ENCODE assay signal across 17 cellular contexts in genomic region chr12:120067901-120068300, GRCh38. TPM values are rescaled to one million over a fixed set of nuclear protein-coding genes. Genes with fewer than 3 reads are reported as not detected.
DNase-seq lines count a peak whose midpoint lies in the region; TF ChIP-seq lines count a peak whose summit lies in the region.
"Had no signal": no experiment of that assay in that cellular context is flagged by ENCODE, and none has a peak within 500 bp of the region (broad histone marks: within the 10 kb centered on the region; RNA-seq: fewer than 3 reads in every experiment).

No MANE protein-coding gene starts in this region.

- H3K4me1 ChIP-seq in Karpas-422 (ENCODE audit: low read length) (peaks cover 15% of the 10 kb centered on the region), PC-9 (replicated peaks; ENCODE audit: insufficient read depth) (peaks cover 44% of the 10 kb centered on the region)

- no peak overlapping the region for H3K4me3 Mint-ChIP-seq in activated T-cell treated with anti-CD3 and anti-CD28 coated beads, Interleukin-2, amount 50 U/mL, for 24 hours
- peak overlapping the region; percentile 14 for H3K4me3 Mint-ChIP-seq in mesothelial cell of epicardium
- H3K4me3 Mint-ChIP-seq: CD4-positive, alpha-beta memory T cell; IgD-negative memory B cell had no signal

- no TSS peak for BruUV-seq in PC-9 (replicated peaks; lab: Mats Ljungman, UMichigan)

- POLR2A ChIA-PET in PC-9 (lab: Charles Lee; ENCODE audit: unreplicated experiment) = interaction anchor here (0.6 kb wide), 1 partner anchor 568 kb away, joined by 5 read pairs; no protein-coding TSS in a partner anchor

- H3K27ac ChIP-seq in Karpas-422 (ENCODE audit: low read length) = peak overlapping the region; percentile 41; the same call in 1 of the 2 replicates
- no peak overlapping the region for H3K27ac ChIP-seq in PC-9
- H3K27ac ChIP-seq: SK-N-MC had no signal

- H3K9me3 ChIP-seq in Karpas-422 (ENCODE audit: low read length) = no peaks in the 10 kb centered on the region
- no peaks in the 10 kb centered on the region for H3K9me3 ChIP-seq in PC-9 (ENCODE audit: insufficient read depth, low read depth)
- H3K9me3 ChIP-seq: Caco-2 had no signal

- H2AFZ ChIP-seq in Karpas-422 (ENCODE audit: low read length) (no peak overlapping the region), PC-9 (no peak overlapping the region)

- peaks cover 100% of the 10 kb centered on the region for H3K36me3 Mint-ChIP-seq in activated T-cell treated with anti-CD3 and anti-CD28 coated beads, Interleukin-2, amount 50 U/mL, for 24 hours (ENCODE audit: low read depth)
- H3K36me3 Mint-ChIP-seq in mesothelial cell of epicardium = no peaks in the 10 kb centered on the region

- peak overlapping the region; percentile 61 for H3K27ac Mint-ChIP-seq in activated T-cell treated with anti-CD3 and anti-CD28 coated beads, Interleukin-2, amount 50 U/mL, for 24 hours
- peak overlapping the region; percentile 39 for H3K27ac Mint-ChIP-seq in mesothelial cell of epicardium
- H3K27ac Mint-ChIP-seq: IgD-negative memory B cell had no signal

- H3K9me3 Mint-ChIP-seq in activated T-cell treated with anti-CD3 and anti-CD28 coated beads, Interleukin-2, amount 50 U/mL, for 24 hours = no peaks in the 10 kb centered on the region
- H3K9me3 Mint-ChIP-seq in mesothelial cell of epicardium = no peaks in the 10 kb centered on the region
- H3K9me3 Mint-ChIP-seq: CD4-positive, alpha-beta memory T cell; IgD-negative memory B cell had no signal

- no peak for DNase-seq in activated T-cell treated with anti-CD3 and anti-CD28 coated beads, Interleukin-2, amount 50 U/mL, for 24 hours
- DNase-seq in activated T-cell treated with anti-CD3 and anti-CD28 coated beads, Interleukin-2, amount 50 U/mL, for 48 hours = no peak
- DNase-seq in DMS79 (lab: John Stamatoyannopoulos, UW) (peak; percentile 44), Karpas-422 (no peak), mesothelial cell of epicardium (ENCODE audit: low spot score in 2 of 2, unreplicated experiment in 2 of 2) (no peak), GM13976 (ENCODE audit: low spot score) (no peak), PC-9 (no peak)
- DNase-seq: Caco-2; CD4-positive, alpha-beta memory T cell; DMS 273 treated with DMSO at 0.1 percent for 48 hours; MV-4-11; NCI-H2171 treated with DMSO at 0.1 percent for 48 hours; NCI-H524 treated with DMSO at 0.1 percent for 48 hours; NCI-H82; SHP77 treated with DMSO at 0.1 percent for 48 hours had no signal

- no peaks in the 10 kb centered on the region for H3K27me3 Mint-ChIP-seq in activated T-cell treated with anti-CD3 and anti-CD28 coated beads, Interleukin-2, amount 50 U/mL, for 24 hours
- no peaks in the 10 kb centered on the region for H3K27me3 Mint-ChIP-seq in mesothelial cell of epicardium (ENCODE audit: low read depth)
- H3K27me3 Mint-ChIP-seq: CD4-positive, alpha-beta memory T cell; IgD-negative memory B cell had no signal

- no peak overlapping the region for H3K9ac ChIP-seq in Karpas-422 (ENCODE audit: low read length)

- H3K9me2 ChIP-seq in Karpas-422 (replicated peaks; ENCODE audit: insufficient read depth, low read length) = no peaks in the 10 kb centered on the region
- no peaks in the 10 kb centered on the region for H3K9me2 ChIP-seq in PC-9 (ENCODE audit: insufficient read depth)

- in situ Hi-C loops in GM13976 (cut with MboI; ENCODE audit: low sequenced_read_pairs, unreplicated experiment) = no loop called here

- TF ChIP-seq CTCF in mesothelial cell of epicardium (IDR thresholded peaks at IDR 0.05; ENCODE audit: unreplicated experiment) (no peak), GM13976 (IDR thresholded peaks at IDR 0.05; ENCODE audit: borderline replicate concordance, control extremely low read depth, extremely low read depth, insufficient read depth, missing control alignments) (no peak), PC-9 (conservative IDR thresholded peaks at IDR 0.05) (no peak)

- H3K79me2 ChIP-seq in Karpas-422 (ENCODE audit: low read length) = no peaks in the 10 kb centered on the region; the same call in 1 of the 2 replicates
- H3K79me2 ChIP-seq in PC-9 (ENCODE audit: low read depth) = no peaks in the 10 kb centered on the region

- CTCF ChIA-PET in PC-9 (lab: Charles Lee) = interaction anchor here (0.5 kb wide), 1 partner anchor 234 kb away, joined by 4 read pairs; the partner anchor contains the start of gene SIRT4

- H3K4me2 ChIP-seq in Karpas-422 (ENCODE audit: low read depth, low read length, poor library complexity, severe bottlenecking) (no peak overlapping the region), PC-9 (no peak overlapping the region)

- intact Hi-C loops in PC-9 (cut with micrococcal nuclease; ENCODE audit: unreplicated experiment) = no loop called here

- H3F3A ChIP-seq in PC-9 (ENCODE audit: insufficient read depth, low read depth) = peaks cover 32% of the 10 kb centered on the region; the same call in 1 of the 2 replicates

- H4K20me1 ChIP-seq in Karpas-422 (ENCODE audit: insufficient read depth, low read depth, low read length) (no peaks in the 10 kb centered on the region), PC-9 (ENCODE audit: insufficient read depth) (no peaks in the 10 kb centered on the region)

- H3K27me3 ChIP-seq in Karpas-422 (ENCODE audit: low read length) (no peaks in the 10 kb centered on the region), PC-9 (ENCODE audit: insufficient read depth, low read depth) (no peaks in the 10 kb centered on the region)

- peaks cover 4% of the 10 kb centered on the region; the same call in 1 of the 2 replicates for H3K36me3 ChIP-seq in Karpas-422 (ENCODE audit: insufficient read depth, low read length)
- H3K36me3 ChIP-seq in PC-9 (ENCODE audit: low read depth) = no peaks in the 10 kb centered on the region

- no peak overlapping the region for H3K4me3 ChIP-seq in Karpas-422 (ENCODE audit: low read length)
- no peak overlapping the region for H3K4me3 ChIP-seq in PC-9
- H3K4me3 ChIP-seq: SK-N-MC had no signal

- H3K4me1 Mint-ChIP-seq in activated T-cell treated with anti-CD3 and anti-CD28 coated beads, Interleukin-2, amount 50 U/mL, for 24 hours (ENCODE audit: low read depth) = peaks cover 1% of the 10 kb centered on the region
- H3K4me1 Mint-ChIP-seq in mesothelial cell of epicardium = peaks cover 56% of the 10 kb centered on the region
- H3K4me1 Mint-ChIP-seq: IgD-negative memory B cell had no signal

RNA-seq across cellular contexts. Expression of gene RAB35, which starts 48.7 kb away (rescaled TPM):
- total RNA-seq in Karpas-422 (2014; rRNA removed; shearing (Covaris generic); ENCODE audit: low replicate concordance) = 18.9 and 29.4 TPM in 2 replicates
- 28.1 to 36.5 TPM (median 33.2 TPM) in 3 replicates for total RNA-seq in mesothelial cell of epicardium
- 48.6 and 52.0 TPM in 2 replicates for total RNA-seq in PC-9 (2021)
